In genomic region chr1:156080598-156081173, GRCh38 we compare ENCODE assay signal across 11 cellular contexts. TPM values are rescaled to one million over a fixed set of nuclear protein-coding genes. Genes with fewer than 3 reads are reported as not detected.
A peak's percentile ranks its signal among the peaks of the same experiment; 100 is the strongest.
DNase-seq lines count a peak whose midpoint lies in the region; ATAC-seq and TF ChIP-seq lines count a peak whose summit lies in the region.
"Had no signal": no experiment of that assay in that cellular context is flagged by ENCODE, and none has a peak within 500 bp of the region (broad histone marks: within the 10 kb centered on the region; RNA-seq: fewer than 3 reads in every experiment).

No MANE protein-coding gene starts in this region.

- H3K79me2 ChIP-seq in OCI-LY1 (ENCODE audit: insufficient read depth, low read length) (no peaks in the 10 kb centered on the region), neural progenitor cell (ENCODE audit: low read depth) (peaks cover 93% of the 10 kb centered on the region)

- no peak for TF ChIP-seq CTCF in OCI-LY1 (IDR thresholded peaks at IDR 0.05; ENCODE audit: low read length)
- no peak for TF ChIP-seq CTCF in chondrocyte (IDR thresholded peaks at IDR 0.05)
- no peak for TF ChIP-seq CTCF in neural progenitor cell (IDR thresholded peaks at IDR 0.05)

- 0 out of 2 replicates have a peak, but pooled peaks cover 4% of the 10 kb centered on the region for H3F3A ChIP-seq in OCI-LY1 (ENCODE audit: insufficient read depth, low read length)
- H3F3A ChIP-seq in neural progenitor cell (ENCODE audit: low read depth) = peaks cover 94% of the 10 kb centered on the region

- H3K27ac ChIP-seq in OCI-LY1 (ENCODE audit: low read depth, low read length, poor library complexity, severe bottlenecking) (no peak overlapping the region), neural progenitor cell (peak overlapping the region; percentile 99)
- H3K27ac ChIP-seq: gastrocnemius medialis had no signal

- H3K9me2 ChIP-seq in OCI-LY1 (ENCODE audit: low read depth, low read length) = no peaks in the 10 kb centered on the region

- H3K27ac Mint-ChIP-seq in chondrocyte (ENCODE audit: unreplicated experiment) (peak overlapping the region; percentile 77), neural progenitor cell (peak overlapping the region; percentile 99)

- H3K27me3 Mint-ChIP-seq in chondrocyte (ENCODE audit: low read depth) (no peaks in the 10 kb centered on the region), neural progenitor cell (ENCODE audit: insufficient read depth, low read depth) (peaks cover 9% of the 10 kb centered on the region)

- H3K9ac ChIP-seq in OCI-LY1 (ENCODE audit: low read length) (no peak overlapping the region), neural progenitor cell (peak overlapping the region; percentile 94)

- H3K4me1 ChIP-seq in OCI-LY1 (ENCODE audit: insufficient read depth, low read length, severe bottlenecking) (peaks cover 29% of the 10 kb centered on the region), neural progenitor cell (peaks cover 61% of the 10 kb centered on the region)

- H3K4me1 Mint-ChIP-seq in chondrocyte (ENCODE audit: low read depth) (peaks cover 75% of the 10 kb centered on the region), neural progenitor cell (peaks cover 67% of the 10 kb centered on the region)

- H3K27me3 ChIP-seq in OCI-LY1 (ENCODE audit: insufficient read depth, low read length) = peaks cover 10% of the 10 kb centered on the region; the same call in 1 of the 2 replicates
- H3K27me3 ChIP-seq in neural progenitor cell = no peaks in the 10 kb centered on the region

- no peak overlapping the region for H2AFZ ChIP-seq in OCI-LY1 (ENCODE audit: low read length)
- H2AFZ ChIP-seq in neural progenitor cell (replicated peaks) = no peak overlapping the region

- H3K4me3 ChIP-seq in OCI-LY1 (ENCODE audit: low read depth, low read length, poor library complexity, severe bottlenecking) (no peak overlapping the region), neural progenitor cell (peak overlapping the region; percentile 99)

- H3K9me3 ChIP-seq in OCI-LY1 (ENCODE audit: low read length) = no peaks in the 10 kb centered on the region
- H3K9me3 ChIP-seq in neural progenitor cell (ENCODE audit: low read depth) = no peaks in the 10 kb centered on the region
- H3K9me3 ChIP-seq: gastrocnemius medialis had no signal

- H3K9me3 Mint-ChIP-seq in chondrocyte (ENCODE audit: low read depth) = no peaks in the 10 kb centered on the region
- no peaks in the 10 kb centered on the region for H3K9me3 Mint-ChIP-seq in neural progenitor cell

- H3K36me3 Mint-ChIP-seq in chondrocyte (ENCODE audit: low read depth) = peaks cover 2% of the 10 kb centered on the region
- peaks cover 24% of the 10 kb centered on the region for H3K36me3 Mint-ChIP-seq in neural progenitor cell

- DNase-seq in D341Med (ENCODE audit: low spot score) (peak; percentile 52), chondrocyte (ENCODE audit: low spot score) (no peak), neural progenitor cell (ENCODE audit: low spot score) (peak; percentile 47), kidney tubule cell (ENCODE audit: low spot score) (no peak), COLO668 (lab: John Stamatoyannopoulos, UW; ENCODE audit: unreplicated experiment) (no peak), iPS-NIHi7 (ENCODE audit: extremely low spot score) (no peak)
- DNase-seq: gastrocnemius medialis, NCI-H2081, posterior cingulate gyrus had no signal

- peak overlapping the region; percentile 90 for H3K4me3 Mint-ChIP-seq in chondrocyte (ENCODE audit: unreplicated experiment)
- H3K4me3 Mint-ChIP-seq in neural progenitor cell = peak overlapping the region; percentile 99

- peak overlapping the region; percentile 38; the same call in 1 of the 2 replicates for H3K4me2 ChIP-seq in OCI-LY1 (ENCODE audit: low read length)
- peak overlapping the region; percentile 97 for H3K4me2 ChIP-seq in neural progenitor cell

- ATAC-seq in HG03139 (IDR thresholded peaks at IDR 0.05; ENCODE audit: unreplicated experiment) = no peak
- ATAC-seq: gastrocnemius medialis had no signal

- H3K36me3 ChIP-seq in OCI-LY1 (ENCODE audit: insufficient read depth, low read length) (no peaks in the 10 kb centered on the region), neural progenitor cell (no peaks in the 10 kb centered on the region)
- H3K36me3 ChIP-seq: gastrocnemius medialis had no signal

- H4K20me1 ChIP-seq in OCI-LY1 (ENCODE audit: insufficient read depth, low read length) (no peaks in the 10 kb centered on the region), neural progenitor cell (ENCODE audit: low read depth) (peaks cover 81% of the 10 kb centered on the region)

RNA-seq across cellular contexts. Expression of gene MEX3A, which starts 1.6 kb away (rescaled TPM):
- 11.7 to 12.7 TPM (median 12.0 TPM) in 3 replicates for total RNA-seq in chondrocyte
- 32.2 and 62.6 TPM in 2 replicates for total RNA-seq in neural progenitor cell (ENCODE audit: low replicate concordance)
- total RNA-seq: gastrocnemius medialis had no signal

RNA-seq across cellular contexts. Expression of gene RAB25, which starts 19.7 kb away (rescaled TPM):
- total RNA-seq in chondrocyte (not detected in 3 replicates), neural progenitor cell (ENCODE audit: low replicate concordance) (2.4 and 7.7 TPM in 2 replicates)

RNA-seq across cellular contexts. Expression of gene LAMTOR2, which starts 26.1 kb away (rescaled TPM):
- 55.0 to 58.8 TPM (median 56.6 TPM) in 3 replicates for total RNA-seq in chondrocyte
- total RNA-seq in neural progenitor cell (ENCODE audit: low replicate concordance) = 29.4 and 50.6 TPM in 2 replicates

RNA-seq across cellular contexts. Expression of gene UBQLN4, which starts 27.1 kb away (rescaled TPM):
- total RNA-seq in chondrocyte (29.3 to 32.9 TPM (median 30.2 TPM) in 3 replicates), neural progenitor cell (ENCODE audit: low replicate concordance) (43.7 and 64.9 TPM in 2 replicates)

RNA-seq across cellular contexts. Expression of gene LMNA, which starts 33.8 kb away (rescaled TPM):
- total RNA-seq in chondrocyte = 641 to 675 TPM (median 641 TPM) in 3 replicates
- total RNA-seq in neural progenitor cell (ENCODE audit: low replicate concordance) = 20.5 and 35.8 TPM in 2 replicates

Comparison
In these comparisons a context has a peak if more than half of its experiments do, and no peak if none do; other contexts are left out.
1. DNase-seq: peak in D341Med (single experiment) and neural progenitor cell (single experiment); none in chondrocyte (single experiment), kidney tubule cell (single experiment), COLO668 (single experiment) and iPS-NIHi7 (single experiment).